14 cellular contexts compared by ENCODE assay signal in the genomic region with DNA sequence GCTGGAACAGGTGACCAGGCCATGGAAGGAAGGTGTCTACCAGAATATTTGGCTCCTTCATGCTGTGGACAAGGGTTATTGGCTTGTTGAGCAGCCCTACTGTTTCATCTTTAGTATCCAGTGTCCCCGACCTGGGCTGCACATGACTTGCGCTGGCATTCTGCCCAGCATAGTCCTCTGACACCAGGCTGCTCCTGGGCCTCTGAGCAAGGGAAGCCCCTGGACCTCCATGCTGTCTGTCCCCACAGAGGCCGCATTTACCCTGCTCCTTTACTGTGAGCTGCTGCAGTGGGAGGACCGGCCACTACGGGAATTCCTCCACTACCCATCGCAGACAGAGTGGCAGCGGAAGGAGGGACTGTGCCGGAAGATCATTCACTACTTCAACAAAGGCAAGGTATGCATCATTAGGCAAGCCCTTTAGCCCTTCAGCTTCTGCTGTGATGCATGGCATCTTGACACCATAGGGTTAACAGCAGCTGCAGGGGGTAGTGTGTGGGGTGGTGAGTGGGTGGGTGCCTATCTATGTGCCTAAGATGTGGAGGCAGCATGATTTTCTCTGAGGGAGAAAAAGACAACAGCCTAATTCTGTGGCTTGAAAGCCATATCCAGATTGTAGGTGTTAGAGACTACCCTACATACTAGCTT. TPM values are rescaled to one million over a fixed set of nuclear protein-coding genes. Genes with fewer than 3 reads are reported as not detected.
DNase-seq lines count a peak whose midpoint lies in the region; ATAC-seq, FAIRE-seq and TF ChIP-seq lines count a peak whose summit lies in the region.
"Had no signal": no experiment of that assay in that cellular context is flagged by ENCODE, and none has a peak within 500 bp of the region (broad histone marks: within the 10 kb centered on the region; RNA-seq: fewer than 3 reads in every experiment).

No MANE protein-coding gene starts in this region.

- H3K9me3 ChIP-seq in astrocyte (ENCODE audit: insufficient read depth, low read depth, low read length): no peaks in the 10 kb centered on the region
- no peaks in the 10 kb centered on the region for H3K9me3 ChIP-seq in smooth muscle cell (replicated peaks; ENCODE audit: low read depth)

- H3K27me3 ChIP-seq in astrocyte (ENCODE audit: insufficient read depth, low read length): no peaks in the 10 kb centered on the region
- H3K27me3 ChIP-seq in smooth muscle cell (ENCODE audit: low read depth): no peaks in the 10 kb centered on the region

- H3K27me3 Mint-ChIP-seq in HFFc6 (ENCODE audit: insufficient read depth): no peaks in the 10 kb centered on the region; the same call in 1 of the 2 replicates
- no peaks in the 10 kb centered on the region for H3K27me3 Mint-ChIP-seq in astrocyte (ENCODE audit: low read depth, unreplicated experiment)
- H3K27me3 Mint-ChIP-seq: activated naive CD8-positive, alpha-beta T cell treated with anti-CD3 and anti-CD28 coated beads for 36 hours had no signal

- H3K4me3 Mint-ChIP-seq in HFFc6: no peak overlapping the region; the same call in 1 of the 2 replicates
- no peak overlapping the region for H3K4me3 Mint-ChIP-seq in astrocyte (ENCODE audit: unreplicated experiment)
- H3K4me3 Mint-ChIP-seq: activated naive CD8-positive, alpha-beta T cell treated with anti-CD3 and anti-CD28 coated beads for 36 hours had no signal

- ATAC-seq in left cardiac atrium (peak; percentile 24 to 37), HG03520 (IDR thresholded peaks at IDR 0.05; ENCODE audit: unreplicated experiment) (no peak), GM21390 (IDR thresholded peaks at IDR 0.05; ENCODE audit: unreplicated experiment) (no peak)
- ATAC-seq in stimulated activated naive CD8-positive, alpha-beta T cell treated with anti-CD3 and anti-CD28 coated beads, Interleukin-15, Interleukin-2, amounts not matched to agents 100 U/mL and 50 U/mL, for 24 hours: no peak

- intact Hi-C loops in left cardiac atrium (cut with DNase I): no loop called here

- peak overlapping the region; percentile 36 for H3K9ac ChIP-seq in astrocyte (ENCODE audit: low read length)
- H3K9ac ChIP-seq in smooth muscle cell (ENCODE audit: low read depth): no peak overlapping the region

- H3K79me2 ChIP-seq in astrocyte (ENCODE audit: insufficient read depth, low read length) (no peaks in the 10 kb centered on the region), smooth muscle cell (ENCODE audit: low read depth) (no peaks in the 10 kb centered on the region)

- H3K4me2 ChIP-seq in astrocyte (ENCODE audit: low read length) (peak overlapping the region; percentile 76), smooth muscle cell (peak overlapping the region; percentile 61)

- H3K36me3 ChIP-seq in astrocyte (ENCODE audit: insufficient read depth, low read length) (no peaks in the 10 kb centered on the region), smooth muscle cell (ENCODE audit: low read depth) (no peaks in the 10 kb centered on the region)

- H3K4me3 ChIP-seq in astrocyte (ENCODE audit: insufficient read depth, low read depth, low read length) (no peak overlapping the region), smooth muscle cell (no peak overlapping the region)

- H2AFZ ChIP-seq in astrocyte (ENCODE audit: low read depth, low read length) (no peak overlapping the region), smooth muscle cell (ENCODE audit: low read depth) (peak overlapping the region; percentile 45)

- H3K4me1 ChIP-seq in astrocyte (ENCODE audit: insufficient read depth, low read length): peaks cover 30% of the 10 kb centered on the region
- H3K4me1 ChIP-seq in smooth muscle cell (ENCODE audit: low read depth): peaks cover 16% of the 10 kb centered on the region

- H3F3A ChIP-seq in smooth muscle cell (ENCODE audit: low read depth): peaks cover 13% of the 10 kb centered on the region

- FAIRE-seq in astrocyte (lab: Jason Lieb, UNC): peak; percentile 49
- FAIRE-seq: frontal cortex, GM18507 had no signal

- no peaks in the 10 kb centered on the region for H3K36me3 Mint-ChIP-seq in HFFc6 (ENCODE audit: low read depth)
- peaks cover 4% of the 10 kb centered on the region for H3K36me3 Mint-ChIP-seq in astrocyte (ENCODE audit: low read depth, unreplicated experiment)
- H3K36me3 Mint-ChIP-seq: activated naive CD8-positive, alpha-beta T cell treated with anti-CD3 and anti-CD28 coated beads for 36 hours had no signal

- 91% methylated on average over 8 of the region's 8 CpGs for WGBS in smooth muscle cell (ENCODE audit: low lambda C conversion rate)

- TF ChIP-seq CTCF in HFFc6 (IDR thresholded peaks at IDR 0.05): no peak
- no peak for TF ChIP-seq CTCF in astrocyte (IDR thresholded peaks at IDR 0.05; ENCODE audit: insufficient read depth, low read depth, low read length)
- TF ChIP-seq CTCF in smooth muscle cell (IDR thresholded peaks at IDR 0.05; ENCODE audit: borderline replicate concordance, insufficient read depth, poor library complexity, severe bottlenecking): no peak

- H3K4me1 Mint-ChIP-seq in HFFc6 (ENCODE audit: low read depth) (peaks cover 48% of the 10 kb centered on the region), astrocyte (ENCODE audit: low read depth, unreplicated experiment) (peaks cover 26% of the 10 kb centered on the region)

- peak; percentile 1 for DNase-seq in HFFc6
- peak; percentile 14 for DNase-seq in astrocyte (ENCODE audit: low read depth)
- DNase-seq in left cardiac atrium: peak; percentile 42
- no peak for DNase-seq in smooth muscle cell (lab: John Stamatoyannopoulos, UW; ENCODE audit: unreplicated experiment)
- DNase-seq in activated CD4-positive, alpha-beta T cell treated with anti-CD3 and anti-CD28 coated beads, Interleukin-2, amount 50 U/mL, for 48 hours: no peak
- no peak for DNase-seq in stimulated activated naive CD8-positive, alpha-beta T cell treated with anti-CD3 and anti-CD28 coated beads, Interleukin-15, Interleukin-2, amounts not matched to agents 100 U/mL and 50 U/mL, for 24 hours
- DNase-seq: activated CD4-positive, alpha-beta T cell treated with anti-CD3 and anti-CD28 coated beads, Interleukin-2, amount 50 U/mL, for 4 hours; activated naive CD8-positive, alpha-beta T cell treated with anti-CD3 and anti-CD28 coated beads for 36 hours; KBM-7; NCI-H510A had no signal

- H3K9me3 Mint-ChIP-seq in HFFc6 (no peaks in the 10 kb centered on the region), astrocyte (ENCODE audit: unreplicated experiment) (no peaks in the 10 kb centered on the region)
- H3K9me3 Mint-ChIP-seq: activated naive CD8-positive, alpha-beta T cell treated with anti-CD3 and anti-CD28 coated beads for 36 hours had no signal

- H3K27ac Mint-ChIP-seq in HFFc6 (peak overlapping the region; percentile 95), astrocyte (ENCODE audit: unreplicated experiment) (peak overlapping the region; percentile 98)
- H3K27ac Mint-ChIP-seq: activated naive CD8-positive, alpha-beta T cell treated with anti-CD3 and anti-CD28 coated beads for 36 hours had no signal

- no peaks in the 10 kb centered on the region for H4K20me1 ChIP-seq in astrocyte (ENCODE audit: insufficient read depth, low read length)
- H4K20me1 ChIP-seq in smooth muscle cell (ENCODE audit: low read depth): no peaks in the 10 kb centered on the region

- H3K27ac ChIP-seq in astrocyte (ENCODE audit: low read depth, low read length) (peak overlapping the region; percentile 88), smooth muscle cell (ENCODE audit: low read depth) (peak overlapping the region; percentile 90)

RNA-seq across cellular contexts. Expression of gene MANF, which starts 44.0 kb away (rescaled TPM):
- total RNA-seq in HFFc6 (2021; fragmentation: NEBNext Ultra II Directional; extraction: Animal tissue kit (Norgen Biotek cat#: 25700)): 100 to 1,000 TPM; 157 to 196 (median 179) TPM
- total RNA-seq in astrocyte: 125 and 131 TPM in 2 replicates
- total RNA-seq in left cardiac atrium: 10 to 100 TPM; 59.2 to 97.0 TPM
- total RNA-seq in smooth muscle cell: 137 and 191 TPM in 2 replicates
- 135 and 140 TPM in 2 replicates for polyA plus RNA-seq in smooth muscle cell

RNA-seq across cellular contexts. Expression of gene RBM15B, which starts 50.0 kb away (rescaled TPM):
- 10 to 100 TPM; 25.8 to 30.6 (median 29.2) TPM for total RNA-seq in HFFc6 (2021; fragmentation: NEBNext Ultra II Directional; extraction: Animal tissue kit (Norgen Biotek cat#: 25700))
- 23.5 and 24.3 TPM in 2 replicates for total RNA-seq in astrocyte
- total RNA-seq in left cardiac atrium: 10 to 100 TPM; 12.9 to 18.6 TPM
- total RNA-seq in smooth muscle cell: 18.9 and 21.7 TPM in 2 replicates
- 32.3 and 38.0 TPM in 2 replicates for polyA plus RNA-seq in smooth muscle cell

Comparison
In these comparisons a context has a peak if more than half of its experiments do, and no peak if none do; other contexts are left out.
1. DNase-seq: peak in HFFc6 (single experiment), astrocyte (single experiment) and left cardiac atrium (single experiment); none in smooth muscle cell (single experiment), activated CD4-positive, alpha-beta T cell treated with anti-CD3 and anti-CD28 coated beads, Interleukin-2, amount 50 U/mL, for 48 hours (0 of 2) and stimulated activated naive CD8-positive, alpha-beta T cell treated with anti-CD3 and anti-CD28 coated beads, Interleukin-15, Interleukin-2, amounts not matched to agents 100 U/mL and 50 U/mL, for 24 hours (single experiment).
2. ATAC-seq: peak in left cardiac atrium (2 of 2); none in stimulated activated naive CD8-positive, alpha-beta T cell treated with anti-CD3 and anti-CD28 coated beads, Interleukin-15, Interleukin-2, amounts not matched to agents 100 U/mL and 50 U/mL, for 24 hours (single experiment), HG03520 (single experiment) and GM21390 (single experiment).